In the genomic region with DNA sequence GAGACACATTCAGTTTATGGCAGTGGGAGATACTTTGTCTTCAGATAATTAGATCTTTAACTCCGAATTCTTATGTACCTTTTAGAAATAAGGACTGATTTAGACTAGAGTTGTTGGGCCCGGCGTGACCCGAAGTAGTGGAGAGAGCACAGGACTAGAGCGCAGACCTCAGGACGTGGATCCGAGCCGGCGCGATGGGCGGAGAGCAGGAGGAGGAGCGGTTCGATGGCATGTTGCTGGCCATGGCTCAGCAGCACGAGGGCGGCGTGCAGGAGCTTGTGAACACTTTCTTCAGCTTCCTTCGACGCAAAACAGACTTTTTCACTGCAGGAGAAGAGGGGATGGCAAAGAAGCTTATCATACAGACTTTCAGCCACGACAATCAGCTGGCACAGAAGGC, we compare ENCODE assay signal across 27 cellular contexts.
"Had no signal": no experiment of that assay in that cellular context is flagged by ENCODE, and none has a peak within 500 bp of the region (broad histone marks: within the 10 kb centered on the region; RNA-seq: fewer than 3 reads in every experiment).

No MANE protein-coding gene starts in this region.

- H3K9me3 Mint-ChIP-seq: immature natural killer cell; natural killer cell; stimulated activated effector memory CD8-positive, alpha-beta T cell treated with anti-CD3 and anti-CD28 coated beads, Interleukin-12 subunit alpha, Interleukin-12 subunit beta, amount 100 ng/mL, for 72 hours had no signal

- H3K36me3 Mint-ChIP-seq: immature natural killer cell; natural killer cell; stimulated activated effector memory CD8-positive, alpha-beta T cell treated with anti-CD3 and anti-CD28 coated beads, Interleukin-12 subunit alpha, Interleukin-12 subunit beta, amount 100 ng/mL, for 72 hours had no signal

- ATAC-seq: left colon, left lung, lower lobe of right lung, natural killer cell, right cardiac atrium, upper lobe of right lung had no signal

- H3K27ac ChIP-seq: left lung, lower lobe of right lung, ovary, sigmoid colon, spleen, suprapubic skin, thoracic aorta, tibial artery, upper lobe of right lung had no signal

- H3K4me1 ChIP-seq: lower lobe of right lung, spleen, upper lobe of right lung had no signal

- H3K4me3 Mint-ChIP-seq: immature natural killer cell; natural killer cell; stimulated activated effector memory CD8-positive, alpha-beta T cell treated with anti-CD3 and anti-CD28 coated beads, Interleukin-12 subunit alpha, Interleukin-12 subunit beta, amount 100 ng/mL, for 72 hours; stimulated activated naive CD8-positive, alpha-beta T cell treated with anti-CD3 and anti-CD28 coated beads, Interleukin-15, Interleukin-2, amounts not matched to agents 100 ng/mL and 50 ng/mL, for 24 hours had no signal

- H3K27me3 ChIP-seq: left lung, ovary, sigmoid colon, spleen, suprapubic skin, tibial artery, upper lobe of right lung had no signal

- H3K9me3 ChIP-seq: left lung, lower lobe of right lung, ovary, sigmoid colon, spleen, suprapubic skin, thoracic aorta, tibial artery, upper lobe of right lung had no signal

- H3K27me3 Mint-ChIP-seq: naive B cell; progenitor cell of endocrine pancreas; stimulated activated naive CD8-positive, alpha-beta T cell treated with anti-CD3 and anti-CD28 coated beads, Interleukin-15, Interleukin-2, amounts not matched to agents 100 ng/mL and 50 ng/mL, for 24 hours had no signal

- H3K4me1 Mint-ChIP-seq: immature natural killer cell; naive B cell; natural killer cell; stimulated activated effector memory CD8-positive, alpha-beta T cell treated with anti-CD3 and anti-CD28 coated beads, Interleukin-12 subunit alpha, Interleukin-12 subunit beta, amount 100 ng/mL, for 72 hours had no signal

- H3K27ac Mint-ChIP-seq: immature natural killer cell; naive B cell; natural killer cell; progenitor cell of endocrine pancreas; stimulated activated effector memory CD8-positive, alpha-beta T cell treated with anti-CD3 and anti-CD28 coated beads, Interleukin-12 subunit alpha, Interleukin-12 subunit beta, amount 100 ng/mL, for 72 hours; stimulated activated naive CD8-positive, alpha-beta T cell treated with anti-CD3 and anti-CD28 coated beads, Interleukin-15, Interleukin-2, amounts not matched to agents 100 ng/mL and 50 ng/mL, for 24 hours had no signal

- DNase-seq: hypothalamus; immature natural killer cell; kidney; left colon; lower lobe of right lung; mammary epithelial cell; mesenchymal stem cell; naive B cell; natural killer cell; nucleus accumbens; ovary; retina; right cardiac atrium; sigmoid colon; small intestine; spleen; stimulated activated CD4-positive, alpha-beta T cell treated with anti-CD3 and anti-CD28 coated beads, Interleukin-4, amount 100 ng/mL, for 24 hours; stimulated activated naive CD4-positive, alpha-beta T cell; tibial artery; trophoblast cell; upper lobe of right lung had no signal
